Comparison of ENCODE assay signal across 7 cellular contexts in the genomic region with DNA sequence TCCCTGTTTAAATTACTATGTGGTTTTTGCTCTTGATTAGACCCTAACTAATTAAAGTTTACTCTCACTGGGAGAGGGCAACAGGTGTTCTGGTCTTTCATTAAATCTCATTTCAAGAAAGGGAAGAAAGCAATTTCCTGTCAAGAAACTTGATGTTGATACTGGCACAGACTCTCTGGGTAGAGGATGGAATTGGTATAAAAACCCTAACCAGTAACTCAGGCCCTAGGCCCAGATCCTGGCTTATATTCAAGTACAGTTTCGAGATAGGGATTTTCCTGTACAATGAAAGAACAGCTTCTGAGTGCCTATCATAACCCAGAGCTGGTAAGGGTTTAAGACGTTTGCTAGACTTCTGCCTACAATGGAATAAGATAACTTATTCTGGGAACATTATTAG.
DNase-seq lines count a peak whose midpoint lies in the region; ATAC-seq and TF ChIP-seq lines count a peak whose summit lies in the region.

No MANE protein-coding gene starts in this region.

- H2AFZ ChIP-seq in neural progenitor cell (replicated peaks): no peak overlapping the region

- H3K27ac ChIP-seq in prostate gland: peak overlapping the region; percentile 33 to 51
- H3K27ac ChIP-seq in neural progenitor cell: no peak overlapping the region

- TF ChIP-seq CTCF in prostate gland (IDR thresholded peaks at IDR 0.05) (no peak), neural progenitor cell (IDR thresholded peaks at IDR 0.05) (no peak)

- POLR2A ChIA-PET in T-cell (lab: Charles Lee): no interaction called here

- H3K9ac ChIP-seq in neural progenitor cell: no peak overlapping the region

- no peaks in the 10 kb centered on the region for H3K79me2 ChIP-seq in neural progenitor cell (ENCODE audit: low read depth)

- H3K27me3 Mint-ChIP-seq in T-cell (no peaks in the 10 kb centered on the region), neural progenitor cell (ENCODE audit: insufficient read depth, low read depth) (no peaks in the 10 kb centered on the region)

- H3K4me1 ChIP-seq in prostate gland (replicated peaks) (no peaks in the 10 kb centered on the region), neural progenitor cell (no peaks in the 10 kb centered on the region)

- peak overlapping the region; percentile 94 to 97 for H3K27ac Mint-ChIP-seq in T-cell
- no peak overlapping the region for H3K27ac Mint-ChIP-seq in neural progenitor cell

- H3K4me1 Mint-ChIP-seq in T-cell (peaks cover 18 to 38% (median 25%) of the 10 kb centered on the region in 3 donors), neural progenitor cell (no peaks in the 10 kb centered on the region)

- CTCF ChIA-PET in T-cell (lab: Charles Lee): interaction anchor here (0.7 to 1.3 kb wide), 3 partner anchors 12 to 820 kb away, joined by 3 read pairs; no protein-coding TSS in a partner anchor

- WGBS in prostate gland: 47% methylated on average over 2 of the region's 2 CpGs

- H3K9me3 ChIP-seq in prostate gland: no peaks in the 10 kb centered on the region
- peaks cover 7% of the 10 kb centered on the region for H3K9me3 ChIP-seq in neural progenitor cell (ENCODE audit: low read depth)

- H3K4me3 ChIP-seq in prostate gland: no peak overlapping the region
- H3K4me3 ChIP-seq in neural progenitor cell: no peak overlapping the region

- H3K9me3 Mint-ChIP-seq in T-cell (peaks cover 0 to 4% (median 0%) of the 10 kb centered on the region in 3 donors), neural progenitor cell (peaks cover 9% of the 10 kb centered on the region)

- H3K4me2 ChIP-seq in neural progenitor cell: no peak overlapping the region

- intact Hi-C loops in prostate gland (cut with DNase I): no loop called here

- no peaks in the 10 kb centered on the region for H3F3A ChIP-seq in neural progenitor cell (ENCODE audit: low read depth)

- no peaks in the 10 kb centered on the region for H3K36me3 ChIP-seq in prostate gland
- H3K36me3 ChIP-seq in neural progenitor cell: peaks cover 3% of the 10 kb centered on the region

- peak; percentile 27 for ATAC-seq in GM19328 (IDR thresholded peaks at IDR 0.05; ENCODE audit: unreplicated experiment)
- ATAC-seq in HG02852 (IDR thresholded peaks at IDR 0.05; ENCODE audit: unreplicated experiment): peak; percentile 36
- ATAC-seq in T-cell (replicated peaks in 1 of 4): no peak

- H3K27me3 ChIP-seq in prostate gland (replicated peaks; ENCODE audit: insufficient read depth) (no peaks in the 10 kb centered on the region), neural progenitor cell (no peaks in the 10 kb centered on the region)

- DNase-seq in T-cell (no peak), prostate gland (ENCODE audit: low spot score) (no peak), NCI-H446 (lab: John Stamatoyannopoulos, UW) (no peak), neural progenitor cell (ENCODE audit: low spot score) (no peak), NCI-H69 (lab: John Stamatoyannopoulos, UW) (no peak)

- H3K36me3 Mint-ChIP-seq in T-cell (peaks cover 23% of the 10 kb centered on the region), neural progenitor cell (peaks cover 14% of the 10 kb centered on the region)

- H3K4me3 Mint-ChIP-seq in T-cell (peak overlapping the region; percentile 36 to 59 (median 50)), neural progenitor cell (no peak overlapping the region)

- TF ChIP-seq POLR2A in prostate gland (IDR thresholded peaks at IDR 0.05): no peak

- no peaks in the 10 kb centered on the region for H4K20me1 ChIP-seq in neural progenitor cell (ENCODE audit: low read depth)

Comparison
In these comparisons a context has a peak if more than half of its experiments do, and no peak if none do; other contexts are left out.
1. ATAC-seq: peak in GM19328 (single experiment) and HG02852 (single experiment); none in T-cell (0 of 4).